Comparison of ENCODE assay signal across 10 cellular contexts in the genomic region with DNA sequence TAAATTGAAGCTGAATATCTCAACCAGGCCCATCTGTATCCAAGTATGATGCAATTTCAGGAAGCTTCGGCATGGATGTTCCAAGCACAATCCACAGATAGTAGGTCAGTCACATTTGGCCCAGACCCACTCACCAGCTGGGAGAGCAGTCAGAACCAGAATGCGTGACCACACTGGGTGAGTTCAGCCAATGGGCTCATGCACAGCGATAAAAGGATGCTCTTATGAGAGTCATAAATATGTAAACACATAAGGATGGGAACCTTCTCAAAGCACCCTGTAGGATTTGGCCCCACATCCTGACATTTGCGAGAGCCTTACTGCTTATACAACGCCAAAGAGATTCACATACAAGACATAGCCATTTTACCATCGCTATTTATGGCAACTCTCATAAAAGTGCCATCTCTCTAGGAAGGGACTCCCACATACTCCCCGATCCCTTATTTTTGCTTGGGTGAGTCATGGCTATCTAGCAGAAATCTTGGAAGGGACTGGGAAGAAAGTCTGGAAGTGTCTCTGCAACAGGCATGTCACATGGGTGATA. TPM values are rescaled to one million over a fixed set of nuclear protein-coding genes. Genes with fewer than 3 reads are reported as not detected.
A peak's percentile ranks its signal among the peaks of the same experiment; 100 is the strongest.
DNase-seq lines count a peak whose midpoint lies in the region; ATAC-seq and TF ChIP-seq lines count a peak whose summit lies in the region.
"Had no signal": no experiment of that assay in that cellular context is flagged by ENCODE, and none has a peak within 500 bp of the region (broad histone marks: within the 10 kb centered on the region; RNA-seq: fewer than 3 reads in every experiment).

No MANE protein-coding gene starts in this region.

- no peak overlapping the region for H2BK12ac ChIP-seq in trophoblast cell (ENCODE audit: low read length)

- peaks cover 31% of the 10 kb centered on the region for H3K79me2 ChIP-seq in trophoblast cell (ENCODE audit: control insufficient read depth, insufficient read depth, low read length, poor library complexity)

- DNase-seq in AG10803 (ENCODE audit: low read depth) (peak; percentile 89), astrocyte of the cerebellum (ENCODE audit: low read depth) (peak; percentile 19), left ventricle myocardium inferior (peak; percentile 79), trophoblast cell (no peak), HUDEP-2 (lab: John Stamatoyannopoulos, UW; ENCODE audit: unreplicated experiment in 76 of 76) (no peak), GOT3 (lab: John Stamatoyannopoulos, UW) (no peak)
- no peak for DNase-seq in activated CD4-positive, CD25-positive, alpha-beta regulatory T cell (lab: John Stamatoyannopoulos, UW)
- DNase-seq: stimulated activated CD4-positive, alpha-beta T cell treated with anti-CD3 and anti-CD28 coated beads, Interleukin-4, amount 100 ng/mL, for 4 hours had no signal

- no peak overlapping the region for H3K4me2 ChIP-seq in trophoblast cell (ENCODE audit: low read length)

- H2BK120ac ChIP-seq in trophoblast cell (ENCODE audit: insufficient read depth, low read length, poor library complexity): no peak overlapping the region

- no CpG with 5 or more reads among the region's 7 CpGs for WGBS in trophoblast cell (ENCODE audit: extremely low coverage, insufficient coverage, insufficient read length)

- no peak overlapping the region for H3K9ac ChIP-seq in trophoblast cell (ENCODE audit: low read length)

- H3K36me3 ChIP-seq in left ventricle myocardium inferior: no peaks in the 10 kb centered on the region
- peaks cover 0 to 3% of the 10 kb centered on the region in 2 experiments for H3K36me3 ChIP-seq in trophoblast cell (ENCODE audit: control insufficient read depth in 1 of 2, insufficient read depth in 2 of 2, low read length in 2 of 2)

- H3K27ac ChIP-seq in left ventricle myocardium inferior (replicated peaks) (peak overlapping the region; percentile 58), trophoblast cell (ENCODE audit: low read depth, low read length) (no peak overlapping the region)
- H3K27ac ChIP-seq: C4-2B had no signal

- no peak for ATAC-seq in esophagus mucosa

- no peak overlapping the region for H4K12ac ChIP-seq in trophoblast cell (ENCODE audit: low read depth, low read length)

- H2BK5ac ChIP-seq in trophoblast cell (ENCODE audit: low read depth, low read length, poor library complexity): no peak overlapping the region

- in situ Hi-C loops in astrocyte of the cerebellum (cut with HindIII; ENCODE audit: low sequenced_read_pairs): no loop called here

- H3K79me1 ChIP-seq in trophoblast cell (ENCODE audit: low read length): peaks cover 24% of the 10 kb centered on the region

- intact Hi-C loops in left ventricle myocardium inferior (cut with micrococcal nuclease): no loop called here

- no peak overlapping the region for H4K91ac ChIP-seq in trophoblast cell (ENCODE audit: low read depth, low read length)

- H3K23ac ChIP-seq in trophoblast cell (ENCODE audit: low read length): no peak overlapping the region

- peaks cover 82% of the 10 kb centered on the region for H3K4me1 ChIP-seq in left ventricle myocardium inferior
- H3K4me1 ChIP-seq in trophoblast cell (ENCODE audit: control insufficient read depth in 1 of 2, insufficient read depth in 2 of 2, low read length in 2 of 2): peaks cover 26 to 35% of the 10 kb centered on the region in 2 experiments

- peak overlapping the region; percentile 9 for H3K4ac ChIP-seq in trophoblast cell (ENCODE audit: low read depth, low read length)

- TF ChIP-seq CTCF in AG10803 (conservative IDR thresholded peaks at IDR 0.05; ENCODE audit: low read length) (no peak), astrocyte of the cerebellum (IDR thresholded peaks at IDR 0.05; ENCODE audit: low read depth, low read length, missing control alignments) (no peak), left ventricle myocardium inferior (IDR thresholded peaks at IDR 0.05; ENCODE audit: borderline replicate concordance) (no peak)

- H3K4me3 ChIP-seq in AG10803 (ENCODE audit: low read length) (no peak overlapping the region), astrocyte of the cerebellum (ENCODE audit: low read depth, low read length) (no peak overlapping the region), left ventricle myocardium inferior (no peak overlapping the region), trophoblast cell (ENCODE audit: low read depth, low read length) (no peak overlapping the region)

- no peak overlapping the region for H3K18ac ChIP-seq in trophoblast cell (ENCODE audit: low read length)

- H4K8ac ChIP-seq in trophoblast cell (ENCODE audit: low read depth, low read length): no peak overlapping the region

- H2AK5ac ChIP-seq in trophoblast cell (ENCODE audit: low read length): no peak overlapping the region

- H3K27me3 ChIP-seq in left ventricle myocardium inferior (ENCODE audit: low read depth) (peaks cover 71% of the 10 kb centered on the region), trophoblast cell (ENCODE audit: insufficient read depth, low read length) (no peaks in the 10 kb centered on the region)

- no peak overlapping the region for H2AFZ ChIP-seq in trophoblast cell (ENCODE audit: insufficient read depth, low read length, poor library complexity)

- H3K14ac ChIP-seq in trophoblast cell (ENCODE audit: low read length): no peak overlapping the region

- H3K9me3 ChIP-seq in left ventricle myocardium inferior (replicated peaks) (no peaks in the 10 kb centered on the region), trophoblast cell (ENCODE audit: insufficient read depth, low read depth, low read length) (no peaks in the 10 kb centered on the region)

RNA-seq across cellular contexts. Expression of gene AFAP1L2, which starts 3.0 kb away (rescaled TPM):
- total RNA-seq in left ventricle myocardium inferior (7.0 TPM), esophagus mucosa (22.8 TPM)
- polyA plus RNA-seq in trophoblast cell (2013): 41.9 and 43.1 TPM in 2 replicates

Comparison
In these comparisons a context has a peak if more than half of its experiments do, and no peak if none do; other contexts are left out.
1. DNase-seq: peak in AG10803 (single experiment), astrocyte of the cerebellum (single experiment) and left ventricle myocardium inferior (single experiment); none in trophoblast cell (0 of 2), HUDEP-2 (0 of 76), activated CD4-positive, CD25-positive, alpha-beta regulatory T cell (0 of 4) and GOT3 (single experiment).